ENCODE assay signal across 10 cellular contexts in the genomic region with DNA sequence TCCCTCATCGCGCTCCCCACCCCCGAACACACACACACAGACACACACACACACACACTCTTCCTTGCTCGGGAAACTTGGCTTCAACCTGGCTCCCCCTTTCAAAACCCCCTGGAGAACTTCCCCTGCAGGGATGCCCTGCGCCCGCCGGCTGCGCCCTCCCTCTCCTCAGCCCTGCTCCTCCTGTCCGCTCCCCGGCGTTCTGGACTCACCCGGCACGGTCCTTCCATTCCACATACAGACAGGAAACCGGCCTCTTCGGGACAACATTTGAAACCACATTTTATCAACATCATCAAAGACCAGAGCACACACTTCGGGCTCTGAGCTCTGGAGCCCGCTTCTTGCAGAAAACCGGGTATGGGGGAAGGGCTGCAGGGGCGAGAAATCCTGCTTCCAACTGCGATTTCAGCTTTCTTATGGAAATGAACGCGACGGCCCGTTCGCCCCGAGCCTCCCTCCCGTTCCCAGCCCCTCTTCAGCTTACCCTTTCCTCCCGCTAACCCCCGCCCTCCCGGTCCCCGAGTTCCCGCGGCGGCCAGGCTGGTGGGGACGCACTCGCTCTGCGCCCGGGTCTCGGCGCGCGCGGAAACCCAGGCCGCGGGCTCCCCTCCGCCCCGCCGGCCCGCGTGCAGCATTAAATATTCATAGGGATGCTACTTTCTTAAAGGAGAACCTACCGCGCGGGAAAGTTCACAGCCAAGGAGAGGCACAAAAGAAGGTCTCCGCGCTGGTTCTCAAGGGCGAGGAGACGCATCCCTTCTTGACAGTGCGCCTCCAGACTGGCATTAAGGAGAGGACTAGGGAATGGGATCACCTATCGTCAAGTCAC. TPM values are rescaled to one million over a fixed set of nuclear protein-coding genes. Genes with fewer than 3 reads are reported as not detected.
DNase-seq lines count a peak whose midpoint lies in the region; ATAC-seq, FAIRE-seq and TF ChIP-seq lines count a peak whose summit lies in the region.
"Had no signal": no experiment of that assay in that cellular context is flagged by ENCODE, and none has a peak within 500 bp of the region (broad histone marks: within the 10 kb centered on the region; RNA-seq: fewer than 3 reads in every experiment).

No MANE protein-coding gene starts in this region.

- peaks cover 85% of the 10 kb centered on the region for H3K27me3 Mint-ChIP-seq in CD4-positive, alpha-beta T cell

- H2BK15ac ChIP-seq in H1 (ENCODE audit: low read length) = no peak overlapping the region; the same call in 1 of the 2 replicates

- H2BK120ac ChIP-seq in H1 (replicated peaks; ENCODE audit: low read depth, low read length) = no peak overlapping the region

- no peak for TF ChIP-seq RAD21 in H1 (IDR thresholded peaks at IDR 0.05 in 1 of 2, conservative IDR thresholded peaks at IDR 0.05 in 1 of 2; ENCODE audit: low read depth in 2 of 2, low read length in 2 of 2)

- no peak for TF ChIP-seq CTCF in CD4-positive, alpha-beta T cell (IDR thresholded peaks at IDR 0.05)
- TF ChIP-seq CTCF in H1 (IDR thresholded peaks at IDR 0.05; ENCODE audit: control extremely low read depth in 1 of 3, insufficient read depth in 1 of 3, low read depth in 1 of 3, low read length in 3 of 3) (no peak), WERI-Rb-1 (IDR thresholded peaks at IDR 0.05; ENCODE audit: low read depth, low read length) (no peak)

- H2BK5ac ChIP-seq in H1 (ENCODE audit: low read depth, low read length) = no peak overlapping the region; the same call in 1 of the 2 replicates

- no peaks in the 10 kb centered on the region for H3K79me2 ChIP-seq in H1 (ENCODE audit: control insufficient read depth in 1 of 2, insufficient read depth in 2 of 2, low read length in 2 of 2)

- H3K4me3 ChIP-seq in Jurkat, Clone E6-1 (ENCODE audit: low read length) = peak overlapping the region; percentile 52
- H3K4me3 ChIP-seq in H1 (ENCODE audit: extremely low read depth in 1 of 4, insufficient read depth in 2 of 4, low read depth in 3 of 4, low read length in 4 of 4) (peak overlapping the region; percentile 48 to 75 (median 56)), WERI-Rb-1 (ENCODE audit: low read depth, low read length) (no peak overlapping the region)

- no peak overlapping the region; the same call in 1 of the 2 replicates for H2BK20ac ChIP-seq in H1 (ENCODE audit: low read length)

- no peak overlapping the region for H3K23ac ChIP-seq in H1 (ENCODE audit: insufficient read length)

- H3K36me3 ChIP-seq in H1 (ENCODE audit: control insufficient read depth in 2 of 4, insufficient read depth in 4 of 4, low read length in 3 of 4) = no peaks in the 10 kb centered on the region
- no peaks in the 10 kb centered on the region for H3K36me3 ChIP-seq in WERI-Rb-1

- CTCF ChIA-PET in CD4-positive, alpha-beta T cell (lab: Charles Lee) = no interaction called here
- CTCF ChIA-PET in H1 (lab: Charles Lee; ENCODE audit: partially characterized antibody) = interaction anchor here (0.7 to 5.5 kb wide), 13 partner anchors 11 to 1981 kb away, joined by 3 to 38 read pairs (median 5); no protein-coding TSS in a partner anchor

- H3K9me3 Mint-ChIP-seq in CD4-positive, alpha-beta T cell = no peaks in the 10 kb centered on the region

- H3K4me1 ChIP-seq in H1 (replicated peaks in 1 of 4; ENCODE audit: control insufficient read depth in 3 of 4, insufficient read depth in 4 of 4, low read length in 3 of 4) = peaks cover 0 to 20% (median 5%) of the 10 kb centered on the region in 4 experiments; a peak in 5 of 7 replicates

- H3K18ac ChIP-seq in H1 (ENCODE audit: extremely low read depth, low read length) = peak overlapping the region; percentile 60

- H3K27ac Mint-ChIP-seq in CD4-positive, alpha-beta T cell = no peak overlapping the region

- H3K14ac ChIP-seq in H1 (ENCODE audit: insufficient read length) = no peak overlapping the region

- no peak for DNase-seq in CD4-positive, alpha-beta T cell
- no peak for DNase-seq in Jurkat, Clone E6-1 (ENCODE audit: low read depth, low spot score)
- DNase-seq in H1 (ENCODE audit: low read depth in 1 of 2, low spot score in 2 of 2) (peak in 1 of 2 experiments; percentile 81), nucleus accumbens (lab: John Stamatoyannopoulos, UW) (peak in 33 of 56 donors; percentile 28 to 77 (median 55)), HuH-7 (ENCODE audit: low spot score) (no peak), WERI-Rb-1 (no peak)
- DNase-seq: stimulated activated CD4-positive, alpha-beta T cell treated with anti-CD3 and anti-CD28 coated beads, Interleukin-4, amount 100 ng/mL, for 4 hours had no signal

- ATAC-seq in CD4-positive, alpha-beta T cell (ENCODE audit: poor library complexity) = no peak
- ATAC-seq in HG03135 (IDR thresholded peaks at IDR 0.05; ENCODE audit: unreplicated experiment) = no peak
- no peak for ATAC-seq in HG02840 (IDR thresholded peaks at IDR 0.05; ENCODE audit: low FRiP score, unreplicated experiment)

- H3K79me1 ChIP-seq in H1 (ENCODE audit: low read depth, low read length) = no peaks in the 10 kb centered on the region

- no peak overlapping the region for H3K4ac ChIP-seq in H1 (replicated peaks; ENCODE audit: insufficient read length, low read depth, low read length)

- H4K8ac ChIP-seq in H1 (ENCODE audit: extremely low read depth, insufficient read depth, low read length) = no peak overlapping the region

- H3K4me3 Mint-ChIP-seq in CD4-positive, alpha-beta T cell = peak overlapping the region; percentile 30

- H3K27me3 ChIP-seq in CD4-positive, alpha-beta T cell (ENCODE audit: control insufficient read depth, insufficient read depth, low read length) = peaks cover 63% of the 10 kb centered on the region
- H3K27me3 ChIP-seq in H1 (replicated peaks in 1 of 4; ENCODE audit: control insufficient read depth in 3 of 4, extremely low read depth in 1 of 4, insufficient read depth in 3 of 4, low read length in 3 of 4) (peaks cover 51 to 88% (median 76%) of the 10 kb centered on the region in 4 experiments), WERI-Rb-1 (ENCODE audit: insufficient read depth, low read depth, severe bottlenecking) (peaks cover 97% of the 10 kb centered on the region)

- no peak overlapping the region for H3K56ac ChIP-seq in H1 (replicated peaks; ENCODE audit: insufficient read length, low read depth, low read length)

- no peak overlapping the region for H2AK5ac ChIP-seq in H1 (ENCODE audit: low read depth, low read length)

- intact Hi-C loops in CD4-positive, alpha-beta T cell (cut with DNase I, micrococcal nuclease) = no loop called here

- H3K23me2 ChIP-seq in H1 (ENCODE audit: low read depth, low read length) = peaks cover 15% of the 10 kb centered on the region

- 1% methylated on average over 50 of the region's 59 CpGs; no CpG with 5 or more reads in 1 of the 2 experiments for WGBS in H1 (ENCODE audit: extremely low coverage in 1 of 2, insufficient coverage in 1 of 2, insufficient read length in 1 of 2, insufficient replicate concordance in 2 of 2, low coverage in 1 of 2, low lambda C conversion rate in 2 of 2, missing lambda C conversion rate in 1 of 2), 2 experiments

- H3K27ac ChIP-seq in CD4-positive, alpha-beta T cell (ENCODE audit: low read depth, low read length) = no peak overlapping the region
- H3K27ac ChIP-seq in H1 (ENCODE audit: low read depth, low read length) (no peak overlapping the region), WERI-Rb-1 (no peak overlapping the region)

- H3K36me3 Mint-ChIP-seq in CD4-positive, alpha-beta T cell (ENCODE audit: low read depth) = no peaks in the 10 kb centered on the region

- H3K9ac ChIP-seq in H1 (replicated peaks in 1 of 4; ENCODE audit: extremely low read depth in 1 of 4, low read depth in 3 of 4, low read length in 3 of 4) = no peak overlapping the region; a peak in 1 of 7 replicates

- H4K5ac ChIP-seq in H1 (ENCODE audit: insufficient read length, low read depth, low read length) = no peak overlapping the region

- H4K91ac ChIP-seq in H1 (replicated peaks; ENCODE audit: insufficient read length, low read length) = no peak overlapping the region

- no peaks in the 10 kb centered on the region for H3K9me3 ChIP-seq in CD4-positive, alpha-beta T cell (ENCODE audit: control insufficient read depth, low read length)
- H3K9me3 ChIP-seq in H1 (ENCODE audit: insufficient read depth in 2 of 2, low read depth in 1 of 2, low read length in 1 of 2) (no peaks in the 10 kb centered on the region), WERI-Rb-1 (ENCODE audit: severe bottlenecking) (no peaks in the 10 kb centered on the region)

- TF ChIP-seq EP300 in H1 (IDR thresholded peaks at IDR 0.05; ENCODE audit: borderline replicate concordance in 1 of 2, low read depth in 2 of 2, low read length in 2 of 2) = no peak

- H3K4me2 ChIP-seq in H1 (ENCODE audit: insufficient read depth in 1 of 2, low read depth in 2 of 2, low read length in 2 of 2) = peak overlapping the region; percentile 79 to 81

- peaks cover 9% of the 10 kb centered on the region for H3K4me1 Mint-ChIP-seq in CD4-positive, alpha-beta T cell (ENCODE audit: low read depth)

- H2BK12ac ChIP-seq in H1 (ENCODE audit: low read depth, low read length) = 0 out of 2 replicates have a peak overlapping the region, but pooled peaks have one; percentile 52

- no peak for TF ChIP-seq POLR2A in H1 (IDR thresholded peaks at IDR 0.05; ENCODE audit: control extremely low read depth in 1 of 2, low read depth in 2 of 2, low read length in 2 of 2)

- no peak overlapping the region; the same call in 1 of the 2 replicates for H2AFZ ChIP-seq in H1 (ENCODE audit: low read length)

- no peak for FAIRE-seq in H1 (lab: Jason Lieb, UNC)
- FAIRE-seq: GM18507 had no signal

- peaks cover 6 to 8% of the 10 kb centered on the region in 2 experiments for H4K20me1 ChIP-seq in H1 (replicated peaks in 1 of 2; ENCODE audit: control insufficient read depth in 1 of 2, insufficient read depth in 2 of 2, low read length in 2 of 2)

- POLR2A ChIA-PET in CD4-positive, alpha-beta T cell (lab: Charles Lee) = no interaction called here
- POLR2A ChIA-PET in H1 (lab: Charles Lee; ENCODE audit: partially characterized antibody) = interaction anchor here (0.6 to 2.4 kb wide), 2 partner anchors 10 to 16 kb away, joined by 3 to 11 read pairs; no protein-coding TSS in a partner anchor

TF ChIP-seq in H1, 55 proteins besides CTCF, POLR2A, EP300 and RAD21 (continues in another document):
- peak; percentile 43 for TF ChIP-seq KDM4A (IDR thresholded peaks at IDR 0.05; ENCODE audit: low read depth, low read length, severe bottlenecking)
- TF ChIP-seq SIX5 (IDR thresholded peaks at IDR 0.05; ENCODE audit: low read depth, low read length) = no peak
- TF ChIP-seq SUZ12 (IDR thresholded peaks at IDR 0.05; ENCODE audit: low read length) = peak; percentile 81

RNA-seq across cellular contexts. Expression of a gene that starts 18.3 kb away (rescaled TPM):
- not detected for total RNA-seq in CD4-positive, alpha-beta T cell
- 0.76 TPM for polyA plus RNA-seq in Jurkat, Clone E6-1 (2012; ENCODE audit: insufficient read depth, insufficient read length)
- total RNA-seq in H1 (2021; fragmentation: NEBNext Ultra II Directional; extraction: Animal tissue kit (Norgen Biotek cat#: 25700)) = 0.09 and 0.10 TPM in 2 replicates
- polyA plus RNA-seq in H1 (2011; rRNA removed) = 0.02 TPM in 1 of 2 replicates, not detected in the other
- not detected for polyA plus RNA-seq in H1 (2011; cell fraction: cytosol; rRNA removed)
- 0.03 TPM for polyA plus RNA-seq in H1 (2011; cell fraction: nucleus; rRNA removed)
- 0.05 TPM in 2 of 4 replicates, not detected in the others for polyA plus RNA-seq in H1 (2012, experiment 1 of 2)
- not detected for polyA plus RNA-seq in H1 (2012, experiment 2 of 2)
- 0.10 TPM for polyA plus RNA-seq in H1 (2013, experiment 1 of 2)
- 0.04 TPM for polyA plus RNA-seq in H1 (2013, experiment 2 of 2)
- not detected in 2 replicates for polyA minus RNA-seq in H1 (2011; rRNA and poly(A)+ RNA removed)
- not detected for polyA minus RNA-seq in H1 (2011; cell fraction: cytosol; rRNA and poly(A)+ RNA removed)
- polyA minus RNA-seq in H1 (2011; cell fraction: nucleus; rRNA and poly(A)+ RNA removed) = not detected

Comparison
In these comparisons a context has a peak if more than half of its experiments do, and no peak if none do; other contexts are left out.
1. DNase-seq: peak in nucleus accumbens (33 of 56); none in CD4-positive, alpha-beta T cell (0 of 10), Jurkat, Clone E6-1 (single experiment), HuH-7 (single experiment) and WERI-Rb-1 (single experiment).